12 cellular contexts compared by ENCODE assay signal in the genomic region with DNA sequence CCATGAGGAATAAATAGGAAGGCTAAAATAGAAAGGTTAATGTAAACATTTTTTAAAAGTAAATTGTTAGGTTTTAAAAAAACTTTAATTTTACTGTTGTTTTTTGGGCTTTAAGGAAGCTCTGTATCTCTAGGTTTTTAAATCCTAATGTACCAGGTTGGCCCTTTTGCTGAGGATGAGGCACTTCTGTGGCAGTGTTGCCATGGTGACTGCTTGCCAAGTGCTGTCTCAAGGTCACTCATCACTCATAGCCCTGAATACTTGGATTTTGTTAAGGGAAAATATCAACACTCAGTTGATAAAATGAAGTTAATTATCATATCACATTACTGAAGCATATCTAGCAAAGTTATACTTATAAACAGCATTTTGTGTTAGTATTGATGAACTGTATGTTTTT. TPM values are rescaled to one million over a fixed set of nuclear protein-coding genes. Genes with fewer than 3 reads are reported as not detected.
DNase-seq lines count a peak whose midpoint lies in the region; ATAC-seq and TF ChIP-seq lines count a peak whose summit lies in the region.
"Had no signal": no experiment of that assay in that cellular context is flagged by ENCODE, and none has a peak within 500 bp of the region (broad histone marks: within the 10 kb centered on the region; RNA-seq: fewer than 3 reads in every experiment).

No MANE protein-coding gene starts in this region.

- DNase-seq in DMS79 treated with DMSO at 0.1 percent for 48 hours (lab: John Stamatoyannopoulos, UW) (peak; percentile 1), DMS79 (lab: John Stamatoyannopoulos, UW) (no peak), COR-L47 (lab: John Stamatoyannopoulos, UW) (peak; percentile 51), NCI-H2029 (lab: John Stamatoyannopoulos, UW) (peak; percentile 60), GDM1 (lab: John Stamatoyannopoulos, UW) (no peak), type B pancreatic cell (ENCODE audit: extremely low spot score, unreplicated experiment) (no peak)
- DNase-seq: 8988T, Peyer's patch, testis had no signal

- H3K9me3 Mint-ChIP-seq in brain = peaks cover 0 to 4% (median 0%) of the 10 kb centered on the region in 5 experiments
- H3K9me3 Mint-ChIP-seq in type B pancreatic cell = no peaks in the 10 kb centered on the region
- H3K9me3 Mint-ChIP-seq: activated T-helper 1 cell treated with anti-CD3 and anti-CD28 coated beads, Interleukin-12 subunit alpha, Interleukin-12 subunit beta, Interleukin-2, Interleukin-4 antibody, amounts not matched to agents 30 ng/mL and 10 ng/mL and 1 ng/mL, durations not matched to agents 14 hours and 24 hours and 36 hours had no signal

- TF ChIP-seq CTCF in brain (conservative IDR thresholded peaks at IDR 0.05) (no peak), type B pancreatic cell (conservative IDR thresholded peaks at IDR 0.05) (no peak)

- H3K4me1 Mint-ChIP-seq in brain = peaks cover 54% of the 10 kb centered on the region
- peaks cover 18% of the 10 kb centered on the region for H3K4me1 Mint-ChIP-seq in type B pancreatic cell (ENCODE audit: unreplicated experiment)

- peaks cover 9% of the 10 kb centered on the region for H3K36me3 Mint-ChIP-seq in brain
- H3K36me3 Mint-ChIP-seq in type B pancreatic cell = peaks cover 6% of the 10 kb centered on the region

- peak overlapping the region in 3 of 5 experiments; percentile 34 to 84 (median 36) for H3K27ac Mint-ChIP-seq in brain
- H3K27ac Mint-ChIP-seq in type B pancreatic cell = no peak overlapping the region

- no peak overlapping the region for H3K4me3 Mint-ChIP-seq in brain
- no peak overlapping the region for H3K4me3 Mint-ChIP-seq in type B pancreatic cell
- H3K4me3 Mint-ChIP-seq: activated T-helper 1 cell treated with anti-CD3 and anti-CD28 coated beads, Interleukin-12 subunit alpha, Interleukin-12 subunit beta, Interleukin-2, Interleukin-4 antibody, amounts not matched to agents 30 ng/mL and 10 ng/mL and 1 ng/mL, durations not matched to agents 14 hours and 24 hours and 36 hours had no signal

- no peak for ATAC-seq in GM19463 (IDR thresholded peaks at IDR 0.05; ENCODE audit: unreplicated experiment)

- H3K27me3 Mint-ChIP-seq in brain = no peaks in the 10 kb centered on the region
- no peaks in the 10 kb centered on the region for H3K27me3 Mint-ChIP-seq in type B pancreatic cell

RNA-seq across cellular contexts. Expression of a gene that starts 50.2 kb away (rescaled TPM):
- 7.8 TPM for polyA plus RNA-seq in brain (ENCODE audit: insufficient read depth, low read depth, low replicate concordance)
- 37.3 and 50.2 TPM in 2 replicates for total RNA-seq in type B pancreatic cell (ENCODE audit: low replicate concordance)

Comparison
In these comparisons a context has a peak if more than half of its experiments do, and no peak if none do; other contexts are left out.
1. DNase-seq: peak in DMS79 treated with DMSO at 0.1 percent for 48 hours (single experiment), COR-L47 (single experiment) and NCI-H2029 (single experiment); none in DMS79 (single experiment), GDM1 (single experiment) and type B pancreatic cell (single experiment).